In genomic region chr3:39140341-39140971, GRCh38 we compare ENCODE assay signal across 12 cellular contexts. TPM values are rescaled to one million over a fixed set of nuclear protein-coding genes. Genes with fewer than 3 reads are reported as not detected.
A peak's percentile ranks its signal among the peaks of the same experiment; 100 is the strongest.
DNase-seq lines count a peak whose midpoint lies in the region; ATAC-seq and TF ChIP-seq lines count a peak whose summit lies in the region.
"Had no signal": no experiment of that assay in that cellular context is flagged by ENCODE, and none has a peak within 500 bp of the region (broad histone marks: within the 10 kb centered on the region; RNA-seq: fewer than 3 reads in every experiment).

No MANE protein-coding gene starts in this region.

- peaks cover 32% of the 10 kb centered on the region for H3F3A ChIP-seq in PC-9 (ENCODE audit: insufficient read depth, low read depth)

- DNase-seq in CD4-positive, CD25-positive, alpha-beta regulatory T cell: no peak
- DNase-seq in PC-9: peak in 1 of 2 experiments; percentile 50
- no peak for DNase-seq in epithelial cell of prostate (ENCODE audit: low read depth, low spot score)
- no peak for DNase-seq in NCI-H345 treated with DMSO at 0.1 percent for 48 hours (lab: John Stamatoyannopoulos, UW; ENCODE audit: unreplicated experiment)
- DNase-seq in HK-2 (ENCODE audit: unreplicated experiment): no peak
- no peak for DNase-seq in NCI-H2107 treated with DMSO at 0.1 percent for 48 hours (lab: John Stamatoyannopoulos, UW; ENCODE audit: unreplicated experiment)
- DNase-seq: activated CD4-positive, alpha-beta T cell treated with anti-CD3 and anti-CD28 coated beads, Interleukin-2, amount 50 U/mL, for 48 hours; NCI-H524; stimulated activated CD4-positive, alpha-beta T cell treated with anti-CD3 and anti-CD28 coated beads, Interleukin-4, amount 100 ng/mL, for 4 hours had no signal

- H3K4me3 ChIP-seq in CD4-positive, CD25-positive, alpha-beta regulatory T cell (ENCODE audit: low read depth, low read length): no peak overlapping the region
- H3K4me3 ChIP-seq in PC-9 (no peak overlapping the region), parathyroid adenoma (ENCODE audit: low read depth, low read length) (no peak overlapping the region)
- H3K4me3 ChIP-seq: cardiac muscle cell had no signal

- TF ChIP-seq CTCF in PC-9 (conservative IDR thresholded peaks at IDR 0.05) (no peak), parathyroid adenoma (IDR thresholded peaks at IDR 0.05) (no peak)

- H2AFZ ChIP-seq in PC-9 (no peak overlapping the region), parathyroid adenoma (no peak overlapping the region)

- peaks cover 44% of the 10 kb centered on the region for H3K36me3 ChIP-seq in CD4-positive, CD25-positive, alpha-beta regulatory T cell (ENCODE audit: control insufficient read depth, insufficient read depth, low read length)
- H3K36me3 ChIP-seq in PC-9 (ENCODE audit: low read depth): no peaks in the 10 kb centered on the region
- H3K36me3 ChIP-seq in parathyroid adenoma (ENCODE audit: control insufficient read depth, insufficient read depth, low read length): no peaks in the 10 kb centered on the region

- H3K79me2 ChIP-seq in PC-9 (ENCODE audit: low read depth) (peaks cover 5% of the 10 kb centered on the region; the same call in 1 of the 2 replicates), parathyroid adenoma (peaks cover 10% of the 10 kb centered on the region)

- intact Hi-C loops in PC-9 (cut with micrococcal nuclease; ENCODE audit: unreplicated experiment): loop anchor here (2.0 to 10.0 kb wide), 2 partner anchors 34 to 1196 kb away; partner anchors contain the start of genes GORASP1 and TTC21A

- H3K4me1 ChIP-seq in CD4-positive, CD25-positive, alpha-beta regulatory T cell (ENCODE audit: control insufficient read depth, insufficient read depth, low read length, poor library complexity, severe bottlenecking): peaks cover 5% of the 10 kb centered on the region
- H3K4me1 ChIP-seq in PC-9 (replicated peaks; ENCODE audit: insufficient read depth) (peaks cover 44% of the 10 kb centered on the region), parathyroid adenoma (peaks cover 68% of the 10 kb centered on the region)

- BruUV-seq in PC-9 (replicated peaks; lab: Mats Ljungman, UMichigan): no TSS peak

- H3K27me3 ChIP-seq in CD4-positive, CD25-positive, alpha-beta regulatory T cell (ENCODE audit: control insufficient read depth, insufficient read depth, low read length): no peaks in the 10 kb centered on the region
- no peaks in the 10 kb centered on the region for H3K27me3 ChIP-seq in PC-9 (ENCODE audit: insufficient read depth, low read depth)
- H3K27me3 ChIP-seq in parathyroid adenoma (ENCODE audit: control insufficient read depth, insufficient read depth, low read length): no peaks in the 10 kb centered on the region
- H3K27me3 ChIP-seq: cardiac muscle cell had no signal

- no peaks in the 10 kb centered on the region for H3K9me3 ChIP-seq in CD4-positive, CD25-positive, alpha-beta regulatory T cell (ENCODE audit: control insufficient read depth in 2 of 2, low read length in 2 of 2)
- H3K9me3 ChIP-seq in PC-9 (ENCODE audit: insufficient read depth, low read depth) (no peaks in the 10 kb centered on the region), parathyroid adenoma (ENCODE audit: control insufficient read depth, low read length) (no peaks in the 10 kb centered on the region)

- H3K9me2 ChIP-seq in PC-9 (ENCODE audit: insufficient read depth): no peaks in the 10 kb centered on the region

- peak overlapping the region in 1 of 4 donors; percentile 22 for H3K4me3 Mint-ChIP-seq in CD4-positive, CD25-positive, alpha-beta regulatory T cell

- H3K27ac ChIP-seq in CD4-positive, CD25-positive, alpha-beta regulatory T cell (ENCODE audit: insufficient read depth, low read length, poor library complexity, severe bottlenecking): no peak overlapping the region
- H3K27ac ChIP-seq in PC-9 (peak overlapping the region; percentile 77), epithelial cell of prostate (peak overlapping the region; percentile 89), parathyroid adenoma (peak overlapping the region; percentile 91)
- H3K27ac ChIP-seq: cardiac muscle cell had no signal

- no peaks in the 10 kb centered on the region for H3K9me3 Mint-ChIP-seq in CD4-positive, CD25-positive, alpha-beta regulatory T cell

- peaks cover 7% of the 10 kb centered on the region for H3K27me3 Mint-ChIP-seq in CD4-positive, CD25-positive, alpha-beta regulatory T cell

- CTCF ChIA-PET in PC-9 (lab: Charles Lee): no interaction called here

- peak overlapping the region; percentile 47 to 71 (median 60) for H3K27ac Mint-ChIP-seq in CD4-positive, CD25-positive, alpha-beta regulatory T cell

- H3K9ac ChIP-seq in parathyroid adenoma: no peak overlapping the region

- no peak for ATAC-seq in CD4-positive, CD25-positive, alpha-beta regulatory T cell (ENCODE audit: low read depth in 2 of 2)
- no peak for ATAC-seq in GM18519 (IDR thresholded peaks at IDR 0.05; ENCODE audit: low FRiP score, unreplicated experiment)

- H4K20me1 ChIP-seq in PC-9 (ENCODE audit: insufficient read depth): no peaks in the 10 kb centered on the region

- H3K36me3 Mint-ChIP-seq in CD4-positive, CD25-positive, alpha-beta regulatory T cell: peaks cover 26% of the 10 kb centered on the region

- POLR2A ChIA-PET in PC-9 (lab: Charles Lee; ENCODE audit: unreplicated experiment): interaction anchor here (0.6 to 0.9 kb wide), 2 partner anchors 15 to 37 kb away, joined by 3 to 32 read pairs; no protein-coding TSS in a partner anchor

- peak overlapping the region; percentile 76 for H3K4me2 ChIP-seq in PC-9
- H3K4me2 ChIP-seq in parathyroid adenoma (ENCODE audit: low read length): peak overlapping the region; percentile 0

- H3K4me1 Mint-ChIP-seq in CD4-positive, CD25-positive, alpha-beta regulatory T cell: peaks cover under 1 to 25% (median 14%) of the 10 kb centered on the region in 4 donors

RNA-seq across cellular contexts. Expression of gene CSRNP1, which starts 12.9 kb away (rescaled TPM):
- total RNA-seq in CD4-positive, CD25-positive, alpha-beta regulatory T cell: 300 TPM
- 10 to 100 TPM; 12.5 to 24.1 (median 14.7) TPM for polyA plus RNA-seq in CD4-positive, CD25-positive, alpha-beta regulatory T cell
- total RNA-seq in PC-9 (2021): 9.2 and 10.3 TPM in 2 replicates

RNA-seq across cellular contexts. Expression of gene TTC21A, which starts 33.0 kb away (rescaled TPM):
- total RNA-seq in CD4-positive, CD25-positive, alpha-beta regulatory T cell: 4.1 TPM
- 1 to 10 TPM in 2 of 4 donors, under 1 TPM in 2; 0.41 to 2.7 (median 1.0) TPM for polyA plus RNA-seq in CD4-positive, CD25-positive, alpha-beta regulatory T cell
- total RNA-seq in PC-9 (2021): 9.0 and 9.5 TPM in 2 replicates

RNA-seq across cellular contexts. Expression of gene GORASP1, which starts 33.0 kb away (rescaled TPM):
- total RNA-seq in CD4-positive, CD25-positive, alpha-beta regulatory T cell: 34.0 TPM
- polyA plus RNA-seq in CD4-positive, CD25-positive, alpha-beta regulatory T cell: 10 to 100 TPM; 18.5 to 29.7 (median 20.5) TPM
- 43.4 and 44.4 TPM in 2 replicates for total RNA-seq in PC-9 (2021)

RNA-seq across cellular contexts. Expression of gene XIRP1, which starts 51.9 kb away (rescaled TPM):
- not detected for total RNA-seq in CD4-positive, CD25-positive, alpha-beta regulatory T cell
- not detected for polyA plus RNA-seq in CD4-positive, CD25-positive, alpha-beta regulatory T cell
- not detected in 2 replicates for total RNA-seq in PC-9 (2021)

Comparison
In these comparisons a context has a peak if more than half of its experiments do, and no peak if none do; other contexts are left out.
1. RNA of gene CSRNP1, which starts 12.9 kb away (total RNA-seq): 300 TPM in CD4-positive, CD25-positive, alpha-beta regulatory T cell (single experiment); 9.2 to 10.3 TPM in PC-9; every median in the first group is over 10 times any median in the second.